In the genomic region with DNA sequence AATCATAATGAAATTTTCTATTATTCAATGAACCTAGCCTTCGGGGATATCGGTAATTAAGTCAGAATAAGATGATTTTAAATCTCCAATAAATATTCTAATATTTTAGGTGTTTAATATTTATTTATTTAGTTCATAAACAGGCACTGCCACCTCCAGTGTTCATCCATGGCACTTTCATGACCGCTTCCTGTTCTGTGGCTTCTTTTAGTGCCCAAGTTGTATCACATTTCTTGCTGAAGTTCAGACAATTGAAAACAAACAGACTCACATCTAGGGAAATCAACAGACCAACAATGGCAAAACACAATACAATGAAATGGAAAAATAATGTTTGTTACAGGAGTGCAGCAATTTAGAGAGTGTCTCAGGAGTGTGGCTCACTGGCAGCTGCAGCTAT, we compare ENCODE assay signal across 23 cellular contexts. TPM values are rescaled to one million over a fixed set of nuclear protein-coding genes. Genes with fewer than 3 reads are reported as not detected.
DNase-seq lines count a peak whose midpoint lies in the region; ATAC-seq lines count a peak whose summit lies in the region.
"Had no signal": no experiment of that assay in that cellular context is flagged by ENCODE, and none has a peak within 500 bp of the region (broad histone marks: within the 10 kb centered on the region; RNA-seq: fewer than 3 reads in every experiment).

No MANE protein-coding gene starts in this region.

- H3K9me3 Mint-ChIP-seq in activated naive CD8-positive, alpha-beta T cell treated with anti-CD3 and anti-CD28 coated beads, Interleukin-2, amount 10 ng/mL, durations not matched to agents 7 days and 5 days = no peaks in the 10 kb centered on the region
- no peaks in the 10 kb centered on the region for H3K9me3 Mint-ChIP-seq in activated naive CD8-positive, alpha-beta T cell treated with anti-CD3 and anti-CD28 coated beads, Interleukin-2, amount 50 U/mL, for 24 hours
- no peaks in the 10 kb centered on the region for H3K9me3 Mint-ChIP-seq in activated T-helper 1 cell treated with anti-CD3 and anti-CD28 coated beads, Interleukin-12 subunit alpha, Interleukin-12 subunit beta, Interleukin-2, Interleukin-4 antibody, amounts not matched to agents 30 ng/mL and 10 ng/mL and 1 ng/mL, durations not matched to agents 14 hours and 24 hours and 36 hours
- H3K9me3 Mint-ChIP-seq in natural killer cell treated with Interleukin-12 subunit alpha and Interleukin-12 subunit beta and Interleukin-15 and Interleukin-18, amount 100 ng/mL, for 72 hours = no peaks in the 10 kb centered on the region

- H3K27me3 ChIP-seq in H7 (ENCODE audit: control insufficient read depth, insufficient read depth, low read length) = no peaks in the 10 kb centered on the region
- no peaks in the 10 kb centered on the region for H3K27me3 ChIP-seq in trophoblast cell (ENCODE audit: insufficient read depth, low read length)
- H3K27me3 ChIP-seq: SJSA1 had no signal

- H4K12ac ChIP-seq in trophoblast cell (ENCODE audit: low read depth, low read length) = no peak overlapping the region

- H3K4ac ChIP-seq in trophoblast cell (ENCODE audit: low read depth, low read length) = no peak overlapping the region

- H3K27ac Mint-ChIP-seq in activated naive CD8-positive, alpha-beta T cell treated with anti-CD3 and anti-CD28 coated beads, Interleukin-2, amount 10 ng/mL, durations not matched to agents 7 days and 5 days = peak overlapping the region; percentile 7
- no peak overlapping the region for H3K27ac Mint-ChIP-seq in activated naive CD8-positive, alpha-beta T cell treated with anti-CD3 and anti-CD28 coated beads, Interleukin-2, amount 50 U/mL, for 24 hours
- peak overlapping the region; percentile 42 for H3K27ac Mint-ChIP-seq in activated T-helper 1 cell treated with anti-CD3 and anti-CD28 coated beads, Interleukin-12 subunit alpha, Interleukin-12 subunit beta, Interleukin-2, Interleukin-4 antibody, amounts not matched to agents 30 ng/mL and 10 ng/mL and 1 ng/mL, durations not matched to agents 14 hours and 24 hours and 36 hours
- H3K27ac Mint-ChIP-seq in natural killer cell treated with Interleukin-12 subunit alpha and Interleukin-12 subunit beta and Interleukin-15 and Interleukin-18, amount 100 ng/mL, for 72 hours = peak overlapping the region; percentile 34 to 83
- H3K27ac Mint-ChIP-seq: B cell had no signal

- no peak overlapping the region for H3K9ac ChIP-seq in trophoblast cell (ENCODE audit: low read length)

- H4K8ac ChIP-seq in trophoblast cell (ENCODE audit: low read depth, low read length) = no peak overlapping the region

- no peak overlapping the region for H3K27ac ChIP-seq in trophoblast cell (ENCODE audit: low read depth, low read length)
- H3K27ac ChIP-seq: A549, HL-60, SJSA1 had no signal

- H2BK12ac ChIP-seq in trophoblast cell (ENCODE audit: low read length) = no peak overlapping the region

- no peak for ATAC-seq in activated naive CD8-positive, alpha-beta T cell treated with anti-CD3 and anti-CD28 coated beads, Interleukin-2, amount 10 ng/mL, durations not matched to agents 7 days and 5 days (ENCODE audit: low read depth)
- no peak for ATAC-seq in activated naive CD8-positive, alpha-beta T cell treated with anti-CD3 and anti-CD28 coated beads, Interleukin-2, amount 50 U/mL, for 24 hours
- ATAC-seq in natural killer cell treated with Interleukin-12 subunit alpha and Interleukin-12 subunit beta and Interleukin-15 and Interleukin-18, amount 100 ng/mL, for 72 hours = no peak
- ATAC-seq in HG02571 (IDR thresholded peaks at IDR 0.05; ENCODE audit: unreplicated experiment) = no peak
- ATAC-seq: A549, HepG2, K562, Right ventricle myocardium inferior had no signal

- H3K23ac ChIP-seq in trophoblast cell (ENCODE audit: low read length) = no peak overlapping the region

- no peak overlapping the region for H4K91ac ChIP-seq in trophoblast cell (ENCODE audit: low read depth, low read length)

- H2BK120ac ChIP-seq in trophoblast cell (ENCODE audit: insufficient read depth, low read length, poor library complexity) = no peak overlapping the region

- no peak overlapping the region for H3K18ac ChIP-seq in trophoblast cell (ENCODE audit: low read length)

- no peaks in the 10 kb centered on the region for H3K27me3 Mint-ChIP-seq in activated naive CD8-positive, alpha-beta T cell treated with anti-CD3 and anti-CD28 coated beads, Interleukin-2, amount 10 ng/mL, durations not matched to agents 7 days and 5 days
- no peaks in the 10 kb centered on the region for H3K27me3 Mint-ChIP-seq in activated naive CD8-positive, alpha-beta T cell treated with anti-CD3 and anti-CD28 coated beads, Interleukin-2, amount 50 U/mL, for 24 hours
- H3K27me3 Mint-ChIP-seq in activated T-helper 1 cell treated with anti-CD3 and anti-CD28 coated beads, Interleukin-12 subunit alpha, Interleukin-12 subunit beta, Interleukin-2, Interleukin-4 antibody, amounts not matched to agents 30 ng/mL and 10 ng/mL and 1 ng/mL, durations not matched to agents 14 hours and 24 hours and 36 hours (ENCODE audit: insufficient read depth) = no peaks in the 10 kb centered on the region
- H3K27me3 Mint-ChIP-seq in natural killer cell treated with Interleukin-12 subunit alpha and Interleukin-12 subunit beta and Interleukin-15 and Interleukin-18, amount 100 ng/mL, for 72 hours = no peaks in the 10 kb centered on the region
- H3K27me3 Mint-ChIP-seq: B cell had no signal

- no peaks in the 10 kb centered on the region for H3K79me2 ChIP-seq in trophoblast cell (ENCODE audit: control insufficient read depth, insufficient read depth, low read length, poor library complexity)

- H2AFZ ChIP-seq in trophoblast cell (ENCODE audit: insufficient read depth, low read length, poor library complexity) = no peak overlapping the region

- intact Hi-C loops in activated T-helper 1 cell treated with anti-CD3 and anti-CD28 coated beads, Interleukin-12 subunit alpha, Interleukin-12 subunit beta, Interleukin-2, Interleukin-4 antibody, amounts not matched to agents 30 ng/mL and 10 ng/mL and 1 ng/mL, durations not matched to agents 14 hours and 24 hours and 36 hours (cut with micrococcal nuclease) = no loop called here

- peaks cover 6% of the 10 kb centered on the region for H3K9me3 ChIP-seq in trophoblast cell (ENCODE audit: insufficient read depth, low read depth, low read length)
- H3K9me3 ChIP-seq: SJSA1 had no signal

- no CpG with 5 or more reads among the region's 3 CpGs for WGBS in trophoblast cell (ENCODE audit: extremely low coverage, insufficient coverage, insufficient read length)

- DNase-seq in activated naive CD8-positive, alpha-beta T cell treated with anti-CD3 and anti-CD28 coated beads, Interleukin-2, amount 10 ng/mL, durations not matched to agents 7 days and 5 days = no peak
- DNase-seq in activated naive CD8-positive, alpha-beta T cell treated with anti-CD3 and anti-CD28 coated beads, Interleukin-2, amount 50 U/mL, for 24 hours = no peak
- no peak for DNase-seq in activated T-helper 1 cell treated with anti-CD3 and anti-CD28 coated beads, Interleukin-12 subunit alpha, Interleukin-12 subunit beta, Interleukin-2, Interleukin-4 antibody, amounts not matched to agents 30 ng/mL and 10 ng/mL and 1 ng/mL, durations not matched to agents 14 hours and 24 hours and 36 hours (ENCODE audit: low spot score)
- no peak for DNase-seq in natural killer cell treated with Interleukin-12 subunit alpha and Interleukin-12 subunit beta and Interleukin-15 and Interleukin-18, amount 100 ng/mL, for 72 hours (ENCODE audit: low spot score)
- DNase-seq in H7 (no peak), trophoblast cell (no peak)
- DNase-seq: EL, GF-D8, MM.1S, NCI-H1092, NCI-H1436, NCI-H187 treated with DMSO at 0.1 percent for 48 hours, NCI-H2171, NCI-H524 treated with DMSO at 0.1 percent for 48 hours had no signal

- POLR2A ChIA-PET in activated naive CD8-positive, alpha-beta T cell treated with anti-CD3 and anti-CD28 coated beads, Interleukin-2, amount 10 ng/mL, durations not matched to agents 7 days and 5 days (lab: Charles Lee) = no interaction called here

- no peaks in the 10 kb centered on the region for H3K79me1 ChIP-seq in trophoblast cell (ENCODE audit: low read length)

- peaks cover 43% of the 10 kb centered on the region for H3K36me3 Mint-ChIP-seq in activated naive CD8-positive, alpha-beta T cell treated with anti-CD3 and anti-CD28 coated beads, Interleukin-2, amount 10 ng/mL, durations not matched to agents 7 days and 5 days
- peaks cover 80% of the 10 kb centered on the region for H3K36me3 Mint-ChIP-seq in activated naive CD8-positive, alpha-beta T cell treated with anti-CD3 and anti-CD28 coated beads, Interleukin-2, amount 50 U/mL, for 24 hours (ENCODE audit: low read depth)
- peaks cover 26% of the 10 kb centered on the region for H3K36me3 Mint-ChIP-seq in activated T-helper 1 cell treated with anti-CD3 and anti-CD28 coated beads, Interleukin-12 subunit alpha, Interleukin-12 subunit beta, Interleukin-2, Interleukin-4 antibody, amounts not matched to agents 30 ng/mL and 10 ng/mL and 1 ng/mL, durations not matched to agents 14 hours and 24 hours and 36 hours (ENCODE audit: low read depth)
- peaks cover 12% of the 10 kb centered on the region for H3K36me3 Mint-ChIP-seq in natural killer cell treated with Interleukin-12 subunit alpha and Interleukin-12 subunit beta and Interleukin-15 and Interleukin-18, amount 100 ng/mL, for 72 hours

- no peak overlapping the region for H2AK5ac ChIP-seq in trophoblast cell (ENCODE audit: low read length)

- H2BK5ac ChIP-seq in trophoblast cell (ENCODE audit: low read depth, low read length, poor library complexity) = no peak overlapping the region

- H3K4me2 ChIP-seq in trophoblast cell (ENCODE audit: low read length) = no peak overlapping the region
- H3K4me2 ChIP-seq: A549 had no signal

- no peaks in the 10 kb centered on the region for H3K4me1 ChIP-seq in trophoblast cell (ENCODE audit: control insufficient read depth in 1 of 2, insufficient read depth in 2 of 2, low read length in 2 of 2)

- H3K4me3 ChIP-seq in H7 (ENCODE audit: insufficient read depth, low read depth, low read length) (no peak overlapping the region), trophoblast cell (ENCODE audit: low read depth, low read length) (no peak overlapping the region)
- H3K4me3 ChIP-seq: A549, K562, SJSA1 had no signal

- H3K36me3 ChIP-seq in H7 (replicated peaks; ENCODE audit: control insufficient read depth, insufficient read depth, low read length) (peaks cover 9% of the 10 kb centered on the region), trophoblast cell (ENCODE audit: control insufficient read depth in 1 of 2, insufficient read depth in 2 of 2, low read length in 2 of 2) (peaks cover 14 to 32% of the 10 kb centered on the region in 2 experiments)

- H3K14ac ChIP-seq in trophoblast cell (ENCODE audit: low read length) = no peak overlapping the region

- H3K4me3 Mint-ChIP-seq in activated naive CD8-positive, alpha-beta T cell treated with anti-CD3 and anti-CD28 coated beads, Interleukin-2, amount 10 ng/mL, durations not matched to agents 7 days and 5 days = no peak overlapping the region
- H3K4me3 Mint-ChIP-seq in activated naive CD8-positive, alpha-beta T cell treated with anti-CD3 and anti-CD28 coated beads, Interleukin-2, amount 50 U/mL, for 24 hours = no peak overlapping the region
- no peak overlapping the region for H3K4me3 Mint-ChIP-seq in activated T-helper 1 cell treated with anti-CD3 and anti-CD28 coated beads, Interleukin-12 subunit alpha, Interleukin-12 subunit beta, Interleukin-2, Interleukin-4 antibody, amounts not matched to agents 30 ng/mL and 10 ng/mL and 1 ng/mL, durations not matched to agents 14 hours and 24 hours and 36 hours
- H3K4me3 Mint-ChIP-seq in natural killer cell treated with Interleukin-12 subunit alpha and Interleukin-12 subunit beta and Interleukin-15 and Interleukin-18, amount 100 ng/mL, for 72 hours = peak overlapping the region; percentile 21
- H3K4me3 Mint-ChIP-seq: B cell, CD14-positive monocyte had no signal

- H3K4me1 Mint-ChIP-seq in activated naive CD8-positive, alpha-beta T cell treated with anti-CD3 and anti-CD28 coated beads, Interleukin-2, amount 10 ng/mL, durations not matched to agents 7 days and 5 days = peaks cover 7% of the 10 kb centered on the region
- peaks cover 17% of the 10 kb centered on the region for H3K4me1 Mint-ChIP-seq in activated naive CD8-positive, alpha-beta T cell treated with anti-CD3 and anti-CD28 coated beads, Interleukin-2, amount 50 U/mL, for 24 hours
- H3K4me1 Mint-ChIP-seq in activated T-helper 1 cell treated with anti-CD3 and anti-CD28 coated beads, Interleukin-12 subunit alpha, Interleukin-12 subunit beta, Interleukin-2, Interleukin-4 antibody, amounts not matched to agents 30 ng/mL and 10 ng/mL and 1 ng/mL, durations not matched to agents 14 hours and 24 hours and 36 hours (ENCODE audit: low read depth) = peaks cover 18% of the 10 kb centered on the region
- peaks cover 36 to 47% of the 10 kb centered on the region in 2 donors for H3K4me1 Mint-ChIP-seq in natural killer cell treated with Interleukin-12 subunit alpha and Interleukin-12 subunit beta and Interleukin-15 and Interleukin-18, amount 100 ng/mL, for 72 hours (ENCODE audit: low read depth in 2 of 2)
- H3K4me1 Mint-ChIP-seq: CD14-positive monocyte had no signal

RNA-seq across cellular contexts. Expression of gene HDDC2, which starts 26.0 kb away (rescaled TPM):
- 10 to 100 TPM; 61.3 to 72.3 TPM for total RNA-seq in activated naive CD8-positive, alpha-beta T cell treated with anti-CD3 and anti-CD28 coated beads, Interleukin-2, amount 10 ng/mL, durations not matched to agents 7 days and 5 days
- 79.7 and 82.4 TPM in 2 replicates for total RNA-seq in activated T-helper 1 cell treated with anti-CD3 and anti-CD28 coated beads, Interleukin-12 subunit alpha, Interleukin-12 subunit beta, Interleukin-2, Interleukin-4 antibody, amounts not matched to agents 30 ng/mL and 10 ng/mL and 1 ng/mL, durations not matched to agents 14 hours and 24 hours and 36 hours
- total RNA-seq in natural killer cell treated with Interleukin-12 subunit alpha and Interleukin-12 subunit beta and Interleukin-15 and Interleukin-18, amount 100 ng/mL, for 72 hours = 10 to 100 TPM; 36.8 to 44.0 TPM
- total RNA-seq in H7 (2014; rRNA removed; shearing (Covaris generic)) = 109 and 118 TPM in 2 replicates
- 44.4 and 47.3 TPM in 2 replicates for polyA plus RNA-seq in trophoblast cell (2013)
